ENCODE assay signal across 8 cellular contexts in genomic region chr15:48877630-48878595, GRCh38. TPM values are rescaled to one million over a fixed set of nuclear protein-coding genes. Genes with fewer than 3 reads are reported as not detected.
DNase-seq lines count a peak whose midpoint lies in the region; ATAC-seq and TF ChIP-seq lines count a peak whose summit lies in the region.

Gene EID1 (plus strand): TSS chr15:48878134. CDS start chr15:48878177, 43 bp downstream.

- 0 to 1% methylated on average over 51 to 54 of the region's 58 CpGs for WGBS in testis, 2 donors

- no peaks in the 10 kb centered on the region for H3K36me3 ChIP-seq in testis (ENCODE audit: low read depth, missing control alignments)

- ATAC-seq in HG02571 (IDR thresholded peaks at IDR 0.05; ENCODE audit: unreplicated experiment) (peak; percentile 95), SK-N-SH treated with all-trans-retinoic acid at 6 μM for 48 hours (peak; percentile 99), omental fat pad (ENCODE audit: low FRiP score) (peak; percentile 100)

- peaks cover 9% of the 10 kb centered on the region for H3K4me1 ChIP-seq in testis

- H3K36me3 Mint-ChIP-seq in activated naive CD4-positive, alpha-beta T cell treated with anti-CD3 and anti-CD28 coated beads, Interleukin-2, amount 50 U/mL, for 24 hours: peaks cover 10% of the 10 kb centered on the region

- peaks cover 22% of the 10 kb centered on the region for H3K4me1 Mint-ChIP-seq in activated naive CD4-positive, alpha-beta T cell treated with anti-CD3 and anti-CD28 coated beads, Interleukin-2, amount 50 U/mL, for 24 hours

- intact Hi-C loops in testis (cut with DNase I; ENCODE audit: low total_unique reads): no loop called here

- TF ChIP-seq POLR2A in testis (IDR thresholded peaks at IDR 0.05): peak; percentile 66

- no peaks in the 10 kb centered on the region for H3K9me3 ChIP-seq in testis

- peak; percentile 87 for DNase-seq in GM04504 (ENCODE audit: low read depth)
- peak; percentile 86 for DNase-seq in NCI-H1048 (lab: John Stamatoyannopoulos, UW)
- peak; percentile 72 for DNase-seq in glomerular endothelial cell (ENCODE audit: extremely low read depth, low read depth, low spot score)
- DNase-seq in omental fat pad (ENCODE audit: low spot score): peak; percentile 71
- peak; percentile 94 for DNase-seq in testis

- H3K27ac Mint-ChIP-seq in activated naive CD4-positive, alpha-beta T cell treated with anti-CD3 and anti-CD28 coated beads, Interleukin-2, amount 50 U/mL, for 24 hours: peak within 1 kb of the TSS; percentile 93

- H3K4me3 Mint-ChIP-seq in activated naive CD4-positive, alpha-beta T cell treated with anti-CD3 and anti-CD28 coated beads, Interleukin-2, amount 50 U/mL, for 24 hours: peak within 1 kb of the TSS; percentile 99

- peak within 1 kb of the TSS; percentile 72 to 94 for H3K4me3 ChIP-seq in testis

- peaks cover 8% of the 10 kb centered on the region for H3K9me3 Mint-ChIP-seq in activated naive CD4-positive, alpha-beta T cell treated with anti-CD3 and anti-CD28 coated beads, Interleukin-2, amount 50 U/mL, for 24 hours

- peak within 1 kb of the TSS; percentile 93 to 94 for H3K27ac ChIP-seq in testis

- H3K27me3 ChIP-seq in testis: no peaks in the 10 kb centered on the region

- H3K27me3 Mint-ChIP-seq in activated naive CD4-positive, alpha-beta T cell treated with anti-CD3 and anti-CD28 coated beads, Interleukin-2, amount 50 U/mL, for 24 hours: peaks cover 9% of the 10 kb centered on the region

- TF ChIP-seq CTCF in omental fat pad (IDR thresholded peaks at IDR 0.05) (no peak), testis (IDR thresholded peaks at IDR 0.05) (no peak)

TF ChIP-seq in SK-N-SH treated with all-trans-retinoic acid at 6 μM for 48 hours, 23 proteins besides CTCF, POLR2A, EP300 and RAD21:
- 0 out of 2 replicates have a peak, but pooled peaks have one; percentile 14 for TF ChIP-seq TCF4 (CRISPR knock-in tag; IDR thresholded peaks at IDR 0.05; ENCODE audit: borderline replicate concordance)
- TF ChIP-seq CSRNP3 (CRISPR knock-in tag; IDR thresholded peaks at IDR 0.05): no peak

RNA-seq across cellular contexts. Expression of gene EID1, which starts in this region (rescaled TPM):
- total RNA-seq in glomerular endothelial cell (272 and 293 TPM in 2 replicates), omental fat pad (100 to 1,000 TPM; 152 to 235 (median 216) TPM), testis (100 to 1,000 TPM; 164 to 229 TPM)
- 84.1 TPM for polyA plus RNA-seq in testis (ENCODE audit: insufficient read depth, low read depth, low replicate concordance)

Comparison
In these comparisons a context has a peak if more than half of its experiments do, and no peak if none do; other contexts are left out.
1. Peak in every context shown above with its lines: DNase-seq, ATAC-seq, H3K4me3 ChIP-seq and H3K27ac ChIP-seq.